In genomic region chr17:39617446-39618251, GRCh38 we compare ENCODE assay signal across 8 cellular contexts. TPM values are rescaled to one million over a fixed set of nuclear protein-coding genes. Genes with fewer than 3 reads are reported as not detected.
DNase-seq lines count a peak whose midpoint lies in the region; ATAC-seq and TF ChIP-seq lines count a peak whose summit lies in the region.

No MANE protein-coding gene starts in this region.

- peak overlapping the region in 1 of 2 donors; percentile 58 for H3K27ac ChIP-seq in coronary artery

- DNase-seq in NCI-H1417 (lab: John Stamatoyannopoulos, UW) (peak; percentile 75 to 89 (median 87)), NCI-H1417 treated with DMSO at 0.1 percent for 48 hours (lab: John Stamatoyannopoulos, UW) (no peak), NCI-H2196 treated with DMSO at 0.1 percent for 48 hours (lab: John Stamatoyannopoulos, UW; ENCODE audit: unreplicated experiment) (peak; percentile 44), coronary artery (ENCODE audit: low spot score) (no peak), lung microvascular endothelial cell (ENCODE audit: low read depth in 2 of 2) (peak; percentile 49 to 71)
- DNase-seq in activated CD4-positive, alpha-beta T cell treated with anti-CD3 and anti-CD28 coated beads for 4 hours: peak; percentile 57 to 65
- peak; percentile 66 for DNase-seq in stimulated activated CD8-positive, alpha-beta memory T cell treated with anti-CD3 and anti-CD28 coated beads, Interleukin-4, amount 100 ng/mL, for 48 hours

- no peak for TF ChIP-seq CTCF in coronary artery (IDR thresholded peaks at IDR 0.05)

- peak overlapping the region; percentile 81 for H3K4me3 ChIP-seq in coronary artery

- no peak for ATAC-seq in HG02885 (IDR thresholded peaks at IDR 0.05; ENCODE audit: poor library complexity, unreplicated experiment)

RNA-seq across cellular contexts. Expression of gene PPP1R1B, which starts 9.1 kb away (rescaled TPM):
- total RNA-seq in lung microvascular endothelial cell: not detected in 2 replicates

RNA-seq across cellular contexts. Expression of gene NEUROD2, which starts 9.9 kb away (rescaled TPM):
- total RNA-seq in lung microvascular endothelial cell: not detected in 2 replicates

RNA-seq across cellular contexts. Expression of gene STARD3, which starts 19.3 kb away (rescaled TPM):
- total RNA-seq in lung microvascular endothelial cell: 29.2 and 52.0 TPM in 2 replicates

RNA-seq across cellular contexts. Expression of gene TCAP, which starts 47.5 kb away (rescaled TPM):
- under 0.01 and 0.60 TPM in 2 replicates for total RNA-seq in lung microvascular endothelial cell

RNA-seq across cellular contexts. Expression of gene PNMT, which starts 50.6 kb away (rescaled TPM):
- 0.65 and 2.8 TPM in 2 replicates for total RNA-seq in lung microvascular endothelial cell

Comparison
In these comparisons a context has a peak if more than half of its experiments do, and no peak if none do; other contexts are left out.
1. DNase-seq: peak in NCI-H1417 (3 of 3), NCI-H2196 treated with DMSO at 0.1 percent for 48 hours (single experiment), activated CD4-positive, alpha-beta T cell treated with anti-CD3 and anti-CD28 coated beads for 4 hours (2 of 2), lung microvascular endothelial cell (2 of 2) and stimulated activated CD8-positive, alpha-beta memory T cell treated with anti-CD3 and anti-CD28 coated beads, Interleukin-4, amount 100 ng/mL, for 48 hours (single experiment); none in NCI-H1417 treated with DMSO at 0.1 percent for 48 hours (single experiment) and coronary artery (single experiment).